In genomic region chr19:48480476-48481190, GRCh38 we compare ENCODE assay signal across 8 cellular contexts. TPM values are rescaled to one million over a fixed set of nuclear protein-coding genes. Genes with fewer than 3 reads are reported as not detected.
DNase-seq lines count a peak whose midpoint lies in the region; ATAC-seq and TF ChIP-seq lines count a peak whose summit lies in the region.

No MANE protein-coding gene starts in this region.

- no peak for ATAC-seq in HG03571 (IDR thresholded peaks at IDR 0.05; ENCODE audit: unreplicated experiment)

- DNase-seq in AG04450 (ENCODE audit: low read depth, low spot score) (no peak), SW480 (ENCODE audit: low spot score) (peak; percentile 68), anterior cingulate cortex (lab: John Stamatoyannopoulos, UW) (peak in 54 of 58 donors; percentile 10 to 78 (median 60)), amniotic stem cell (lab: John Stamatoyannopoulos, UW) (no peak), Calu3 (no peak)
- peak; percentile 71 for DNase-seq in stimulated activated CD4-positive, alpha-beta T cell treated with anti-CD3 and anti-CD28 coated beads, Interleukin-15, amount 100 ng/mL, for 24 hours

- POLR2A ChIA-PET in AG04450 (lab: Yijun Ruan, JAX) = interaction anchor here (0.6 to 1.1 kb wide), 5 partner anchors 8 to 147 kb away, joined by 3 to 5 read pairs (median 4); no protein-coding TSS in a partner anchor

- TF ChIP-seq CTCF in AG04450 (IDR thresholded peaks at IDR 0.05; ENCODE audit: low read depth, low read length) (no peak), Calu3 (IDR thresholded peaks at IDR 0.05; ENCODE audit: unreplicated experiment) (no peak)

- no peaks in the 10 kb centered on the region; the same call in 1 of the 2 replicates for H3K9me3 ChIP-seq in AG04450 (ENCODE audit: control insufficient read depth, insufficient read depth, low read length)

- H3K27me3 ChIP-seq in AG04450 (ENCODE audit: control insufficient read depth, insufficient read depth, low read length) = no peaks in the 10 kb centered on the region

- H3K27ac Mint-ChIP-seq in Calu3 (ENCODE audit: unreplicated experiment) = no peak overlapping the region

- no TSS peak for BruUV-seq in Calu3 (replicated peaks; lab: Mats Ljungman, UMichigan)

- CTCF ChIA-PET in AG04450 (lab: Charles Lee) (interaction anchor here (0.8 to 1.7 kb wide), 5 partner anchors 9 to 109 kb away, joined by 3 to 9 read pairs (median 5); no protein-coding TSS in a partner anchor), Calu3 (lab: Charles Lee) (interaction anchor here (0.5 kb wide), 1 partner anchor 31 kb away, joined by 3 read pairs; no protein-coding TSS in a partner anchor)

- peaks cover 78% of the 10 kb centered on the region for H3K36me3 Mint-ChIP-seq in Calu3 (ENCODE audit: insufficient read depth, unreplicated experiment)

- peak overlapping the region; percentile 65 for H3K27ac ChIP-seq in AG04450 (ENCODE audit: low read depth, low read length)

- no peaks in the 10 kb centered on the region for H3K27me3 Mint-ChIP-seq in Calu3 (ENCODE audit: unreplicated experiment)

- intact Hi-C loops in Calu3 (cut with micrococcal nuclease; ENCODE audit: unreplicated experiment) = loop anchor here (10.0 kb wide), 1 partner anchor 146 kb away; no protein-coding TSS in a partner anchor

- H3K4me3 ChIP-seq in AG04450 (ENCODE audit: low read depth, low read length) (peak overlapping the region; percentile 38), iPS-11a (ENCODE audit: low read depth, low read length) (peak overlapping the region; percentile 39)

- peaks cover 11% of the 10 kb centered on the region for H3K4me1 Mint-ChIP-seq in Calu3 (ENCODE audit: low read depth, unreplicated experiment)

- H3K4me3 Mint-ChIP-seq in Calu3 (ENCODE audit: low read depth, unreplicated experiment) = no peak overlapping the region

- H3K9me3 Mint-ChIP-seq in Calu3 (ENCODE audit: low read depth, unreplicated experiment) = no peaks in the 10 kb centered on the region

RNA-seq across cellular contexts. Expression of gene CYTH2, which starts 11.5 kb away (rescaled TPM):
- polyA plus RNA-seq in AG04450 (2011; rRNA removed) = 29.3 and 35.6 TPM in 2 replicates
- 38.7 and 57.2 TPM in 2 replicates for polyA minus RNA-seq in AG04450 (2011; rRNA and poly(A)+ RNA removed)
- total RNA-seq in Calu3 (2022) = 98.1 and 109 TPM in 2 replicates

RNA-seq across cellular contexts. Expression of gene KCNJ14, which starts 25.3 kb away (rescaled TPM):
- 0.20 and 0.25 TPM in 2 replicates for polyA plus RNA-seq in AG04450 (2011; rRNA removed)
- 0.35 and 0.41 TPM in 2 replicates for polyA minus RNA-seq in AG04450 (2011; rRNA and poly(A)+ RNA removed)
- total RNA-seq in Calu3 (2022) = 9.6 and 9.9 TPM in 2 replicates

RNA-seq across cellular contexts. Expression of gene LMTK3, which starts 31.0 kb away (rescaled TPM):
- polyA plus RNA-seq in AG04450 (2011; rRNA removed) = 0.25 TPM in 2 replicates
- 0.17 and 0.55 TPM in 2 replicates for polyA minus RNA-seq in AG04450 (2011; rRNA and poly(A)+ RNA removed)
- 1.0 and 2.4 TPM in 2 replicates for total RNA-seq in Calu3 (2022)

RNA-seq across cellular contexts. Expression of gene GRWD1, which starts 34.9 kb away (rescaled TPM):
- 15.2 and 16.0 TPM in 2 replicates for polyA plus RNA-seq in AG04450 (2011; rRNA removed)
- polyA minus RNA-seq in AG04450 (2011; rRNA and poly(A)+ RNA removed) = 11.6 TPM in 2 replicates
- total RNA-seq in Calu3 (2022) = 75.0 and 76.7 TPM in 2 replicates

Comparison
In these comparisons a context has a peak if more than half of its experiments do, and no peak if none do; other contexts are left out.
1. DNase-seq: peak in SW480 (single experiment), anterior cingulate cortex (54 of 58) and stimulated activated CD4-positive, alpha-beta T cell treated with anti-CD3 and anti-CD28 coated beads, Interleukin-15, amount 100 ng/mL, for 24 hours (single experiment); none in AG04450 (single experiment), amniotic stem cell (single experiment) and Calu3 (single experiment).